In genomic region chr1:91751281-91751680, GRCh38 we compare ENCODE assay signal across 12 cellular contexts.
DNase-seq lines count a peak whose midpoint lies in the region; ATAC-seq, FAIRE-seq and TF ChIP-seq lines count a peak whose summit lies in the region.
"Had no signal": no experiment of that assay in that cellular context is flagged by ENCODE, and none has a peak within 500 bp of the region (broad histone marks: within the 10 kb centered on the region; RNA-seq: fewer than 3 reads in every experiment).

No MANE protein-coding gene starts in this region.

- peaks cover 13% of the 10 kb centered on the region for H3K9me3 Mint-ChIP-seq in activated T-cell treated with anti-CD3 and anti-CD28 coated beads, Interleukin-2, amount 50 U/mL, for 24 hours
- H3K9me3 Mint-ChIP-seq: activated B cell treated with CpG ODN at 0.5 μM for 24 hours had no signal

- no peaks in the 10 kb centered on the region for H3K27me3 Mint-ChIP-seq in activated T-cell treated with anti-CD3 and anti-CD28 coated beads, Interleukin-2, amount 50 U/mL, for 24 hours
- H3K27me3 Mint-ChIP-seq: activated B cell treated with CpG ODN at 0.5 μM for 24 hours had no signal

- DNase-seq in NCI-H1694 treated with DMSO at 0.1 percent for 48 hours (lab: John Stamatoyannopoulos, UW) (peak; percentile 12), NCI-H1694 (lab: John Stamatoyannopoulos, UW) (no peak), fibroblast of pulmonary artery (ENCODE audit: low read depth) (peak; percentile 72), myocyte (ENCODE audit: low read depth) (peak; percentile 78), urothelium cell line (ENCODE audit: low spot score) (peak; percentile 27), SKM-1 treated with dmso at 0.1 percent for 144 hours (lab: John Stamatoyannopoulos, UW; ENCODE audit: unreplicated experiment) (no peak)
- DNase-seq in activated T-cell treated with anti-CD3 and anti-CD28 coated beads, Interleukin-2, amount 50 U/mL, for 24 hours, result no peak
- DNase-seq: activated B cell treated with CpG ODN at 0.5 μM for 24 hours, activated gamma-delta T cell, Karpas-422 had no signal

- H3K4me3 ChIP-seq in fibroblast of pulmonary artery (replicated peaks; ENCODE audit: low read depth, low read length), result no peak overlapping the region

- TF ChIP-seq CTCF in fibroblast of pulmonary artery (IDR thresholded peaks at IDR 0.05; ENCODE audit: low read length, missing control alignments), result no peak

- no peak for FAIRE-seq in urothelium cell line (lab: Jason Lieb, UNC)
- FAIRE-seq: frontal cortex had no signal

- peaks cover 46% of the 10 kb centered on the region for H3K36me3 Mint-ChIP-seq in activated T-cell treated with anti-CD3 and anti-CD28 coated beads, Interleukin-2, amount 50 U/mL, for 24 hours (ENCODE audit: low read depth)

- no peak for ATAC-seq in HG02571 (IDR thresholded peaks at IDR 0.05; ENCODE audit: unreplicated experiment)

- H3K27ac Mint-ChIP-seq in activated T-cell treated with anti-CD3 and anti-CD28 coated beads, Interleukin-2, amount 50 U/mL, for 24 hours, result no peak overlapping the region
- H3K27ac Mint-ChIP-seq: activated B cell treated with CpG ODN at 0.5 μM for 24 hours had no signal

- H3K4me3 Mint-ChIP-seq in activated T-cell treated with anti-CD3 and anti-CD28 coated beads, Interleukin-2, amount 50 U/mL, for 24 hours, result no peak overlapping the region
- H3K4me3 Mint-ChIP-seq: activated B cell treated with CpG ODN at 0.5 μM for 24 hours had no signal

- peaks cover 83% of the 10 kb centered on the region for H3K4me1 Mint-ChIP-seq in activated T-cell treated with anti-CD3 and anti-CD28 coated beads, Interleukin-2, amount 50 U/mL, for 24 hours (ENCODE audit: low read depth)
- H3K4me1 Mint-ChIP-seq: activated B cell treated with CpG ODN at 0.5 μM for 24 hours had no signal

Comparison
In these comparisons a context has a peak if more than half of its experiments do, and no peak if none do; other contexts are left out.
1. DNase-seq: peak in NCI-H1694 treated with DMSO at 0.1 percent for 48 hours (single experiment), fibroblast of pulmonary artery (single experiment), myocyte (single experiment) and urothelium cell line (single experiment); none in NCI-H1694 (single experiment), SKM-1 treated with dmso at 0.1 percent for 144 hours (single experiment) and activated T-cell treated with anti-CD3 and anti-CD28 coated beads, Interleukin-2, amount 50 U/mL, for 24 hours (single experiment).